ENCODE assay signal across 8 cellular contexts in genomic region chr1:32241011-32241763, GRCh38. TPM values are rescaled to one million over a fixed set of nuclear protein-coding genes. Genes with fewer than 3 reads are reported as not detected.
A peak's percentile ranks its signal among the peaks of the same experiment; 100 is the strongest.
DNase-seq lines count a peak whose midpoint lies in the region; ATAC-seq, FAIRE-seq and TF ChIP-seq lines count a peak whose summit lies in the region.

No MANE protein-coding gene starts in this region.

- no TSS peak for BruUV-seq in mammary epithelial cell (replicated peaks; lab: Mats Ljungman, UMichigan)

- H3K27me3 ChIP-seq in DOHH2 (ENCODE audit: control insufficient read depth, low read length) (no peaks in the 10 kb centered on the region; the same call in 1 of the 2 replicates), mammary epithelial cell (ENCODE audit: insufficient read depth, low read length) (no peaks in the 10 kb centered on the region), keratinocyte (ENCODE audit: control insufficient read depth, extremely low read depth, insufficient read depth, low read length) (no peaks in the 10 kb centered on the region), skeletal muscle satellite cell (ENCODE audit: control insufficient read depth, insufficient read depth, low read length) (no peaks in the 10 kb centered on the region)

- H4K20me1 ChIP-seq in DOHH2 (ENCODE audit: control insufficient read depth, insufficient read depth, low read depth, low read length) (no peaks in the 10 kb centered on the region), mammary epithelial cell (ENCODE audit: insufficient read depth, low read length) (no peaks in the 10 kb centered on the region), keratinocyte (ENCODE audit: control insufficient read depth, extremely low read depth, insufficient read depth, low read length) (no peaks in the 10 kb centered on the region)

- H3K36me3 ChIP-seq in DOHH2 (ENCODE audit: control insufficient read depth, low read length) (peaks cover under 1% of the 10 kb centered on the region; the same call in 1 of the 2 replicates), mammary epithelial cell (ENCODE audit: insufficient read depth, low read length) (no peaks in the 10 kb centered on the region), keratinocyte (ENCODE audit: control insufficient read depth in 2 of 2, extremely low read depth in 1 of 2, insufficient read depth in 2 of 2, low read length in 2 of 2) (no peaks in the 10 kb centered on the region), skeletal muscle satellite cell (ENCODE audit: insufficient read depth, low read length) (no peaks in the 10 kb centered on the region)

- H3K27ac ChIP-seq in DOHH2 (ENCODE audit: low read depth, low read length) (no peak overlapping the region), mammary epithelial cell (ENCODE audit: insufficient read depth, low read depth, low read length) (no peak overlapping the region), keratinocyte (ENCODE audit: control insufficient read depth, insufficient read depth, low read length) (peak overlapping the region; percentile 14)

- peak overlapping the region; percentile 77 for H3K4me3 ChIP-seq in DOHH2 (ENCODE audit: low read length)
- peak overlapping the region; percentile 42 to 57 (median 57) for H3K4me3 ChIP-seq in mammary epithelial cell (replicated peaks in 1 of 3; ENCODE audit: insufficient read depth in 1 of 3, low read depth in 2 of 3, low read length in 3 of 3)
- peak overlapping the region; percentile 27 to 77 (median 56) for H3K4me3 ChIP-seq in keratinocyte (ENCODE audit: control insufficient read depth in 2 of 3, extremely low read depth in 1 of 3, insufficient read depth in 2 of 3, low read depth in 1 of 3, low read length in 3 of 3)
- peak overlapping the region; percentile 68 for H3K4me3 ChIP-seq in skeletal muscle satellite cell (ENCODE audit: low read length)

- H3K9ac ChIP-seq in mammary epithelial cell (ENCODE audit: insufficient read depth, low read length) (no peak overlapping the region), keratinocyte (ENCODE audit: control insufficient read depth, extremely low read depth, insufficient read depth, low read length) (peak overlapping the region; percentile 45), skeletal muscle satellite cell (ENCODE audit: low read depth, low read length) (peak overlapping the region; percentile 56)

- ATAC-seq in HG02588 (IDR thresholded peaks at IDR 0.05; ENCODE audit: unreplicated experiment), result peak; percentile 45

- intact Hi-C loops in mammary epithelial cell (cut with micrococcal nuclease), result no loop called here

- H3K4me2 ChIP-seq in DOHH2 (ENCODE audit: low read length), result peak overlapping the region; percentile 91
- H3K4me2 ChIP-seq in mammary epithelial cell (ENCODE audit: insufficient read depth, low read depth, low read length), result peak overlapping the region; percentile 99
- peak overlapping the region; percentile 92 for H3K4me2 ChIP-seq in keratinocyte (ENCODE audit: control insufficient read depth, extremely low read depth, insufficient read depth, low read depth, low read length)
- H3K4me2 ChIP-seq in skeletal muscle satellite cell (ENCODE audit: low read length), result peak overlapping the region; percentile 94

- dilution Hi-C loops in mammary epithelial cell (cut with HindIII; ENCODE audit: low sequenced_read_pairs) (no loop called here), keratinocyte (cut with MboI; ENCODE audit: extremely low pct_ligation_motif_present, low sequenced_read_pairs) (no loop called here)

- DNase-seq in RPMI8226 (peak; percentile 74), mammary epithelial cell (no peak), keratinocyte (ENCODE audit: low read depth, low spot score) (no peak), kidney glomerular epithelial cell (lab: John Stamatoyannopoulos, UW) (no peak), SKM-1 (lab: John Stamatoyannopoulos, UW; ENCODE audit: unreplicated experiment) (no peak)

- H3K79me2 ChIP-seq in DOHH2 (ENCODE audit: control insufficient read depth, low read length) (no peaks in the 10 kb centered on the region), mammary epithelial cell (ENCODE audit: insufficient read depth, low read length) (no peaks in the 10 kb centered on the region), keratinocyte (ENCODE audit: control insufficient read depth, insufficient read depth, low read length) (no peaks in the 10 kb centered on the region)

- no peaks in the 10 kb centered on the region for H3K9me3 ChIP-seq in DOHH2 (ENCODE audit: control insufficient read depth, insufficient read depth, low read length)
- H3K9me3 ChIP-seq in mammary epithelial cell (replicated peaks; ENCODE audit: insufficient read depth, low read length), result no peaks in the 10 kb centered on the region
- H3K9me3 ChIP-seq in keratinocyte (ENCODE audit: control insufficient read depth, low read depth, low read length), result no peaks in the 10 kb centered on the region
- no peaks in the 10 kb centered on the region for H3K9me3 ChIP-seq in skeletal muscle satellite cell (replicated peaks; ENCODE audit: low read length)

- H3K9me1 ChIP-seq in keratinocyte (ENCODE audit: control insufficient read depth, extremely low read depth, insufficient read depth, low read length), result peaks cover 2% of the 10 kb centered on the region

- CTCF ChIA-PET in mammary epithelial cell (lab: Charles Lee; ENCODE audit: low non-redundant PET), result interaction anchor here (0.6 kb wide), 1 partner anchor 24 kb away, joined by 3 read pairs; no protein-coding TSS in a partner anchor

- in situ Hi-C loops in mammary epithelial cell (cut with MboI; ENCODE audit: low sequenced_read_pairs in 2 of 2), result no loop called here

- H3F3A ChIP-seq in DOHH2 (ENCODE audit: control insufficient read depth, insufficient read depth), result peaks cover 9% of the 10 kb centered on the region; the same call in 1 of the 2 replicates

- H2AFZ ChIP-seq in mammary epithelial cell (ENCODE audit: low read depth, low read length) (peak overlapping the region; percentile 98), keratinocyte (ENCODE audit: control insufficient read depth, low read length) (peak overlapping the region; percentile 85)

- no peak for FAIRE-seq in keratinocyte (lab: Jason Lieb, UNC)

- WGBS in mammary epithelial cell (ENCODE audit: low coverage, missing lambda C conversion rate), result 10% methylated on average over 13 of the region's 54 CpGs

- TF ChIP-seq CTCF in DOHH2 (IDR thresholded peaks at IDR 0.05; ENCODE audit: low read depth, low read length, poor library complexity, severe bottlenecking) (peak; percentile 24), mammary epithelial cell (conservative IDR thresholded peaks at IDR 0.05 in 1 of 2, IDR thresholded peaks at IDR 0.05 in 1 of 2; ENCODE audit: extremely low read depth in 1 of 2, insufficient read depth in 1 of 2, low read depth in 1 of 2, low read length in 2 of 2) (peak in 1 of 2 donors; percentile 8), keratinocyte (optimal IDR thresholded peaks at IDR 0.05 in 1 of 3, IDR thresholded peaks at IDR 0.05 in 1 of 3, conservative IDR thresholded peaks at IDR 0.05 in 1 of 3; ENCODE audit: extremely low read depth in 1 of 3, insufficient read depth in 2 of 3, low read length in 3 of 3) (peak in 1 of 3 experiments; percentile 12)

- H3K4me1 ChIP-seq in DOHH2 (ENCODE audit: control insufficient read depth, low read length) (peaks cover 34% of the 10 kb centered on the region), mammary epithelial cell (ENCODE audit: insufficient read depth, low read length) (peaks cover 27% of the 10 kb centered on the region), keratinocyte (ENCODE audit: control insufficient read depth, extremely low read depth, insufficient read depth, low read length) (peaks cover 19% of the 10 kb centered on the region), skeletal muscle satellite cell (ENCODE audit: control insufficient read depth, insufficient read depth, low read length) (peaks cover 29% of the 10 kb centered on the region)

- H3K9me2 ChIP-seq in DOHH2 (replicated peaks; ENCODE audit: control insufficient read depth, low read length), result no peaks in the 10 kb centered on the region

RNA-seq across cellular contexts. Expression of gene FAM167B, which starts 5.8 kb away (rescaled TPM):
- under 1 TPM in 1 of 2 donors, not detected in 1; 0.17 TPM for total RNA-seq in mammary epithelial cell
- polyA plus RNA-seq in mammary epithelial cell (0.10 TPM), keratinocyte (0.06 to 0.07 TPM in 2 of 3 replicates, not detected in the other)
- polyA minus RNA-seq in mammary epithelial cell (not detected), keratinocyte (not detected in 3 replicates)
- not detected for polyA plus RNA-seq in keratinocyte (2011; ENCODE audit: low read depth)
- not detected in 2 replicates for polyA plus RNA-seq in keratinocyte (2011; cell fraction: cytosol; rRNA removed)
- polyA plus RNA-seq in keratinocyte (2011; cell fraction: nucleus; rRNA removed), result not detected in 2 replicates
- polyA plus RNA-seq in keratinocyte (2012; ENCODE audit: low replicate concordance), result not detected in 2 replicates
- not detected for polyA minus RNA-seq in keratinocyte (2011; cell fraction: cytosol; rRNA and poly(A)+ RNA removed)
- not detected in 2 replicates for polyA minus RNA-seq in keratinocyte (2011; cell fraction: nucleus; rRNA and poly(A)+ RNA removed)
- total RNA-seq in skeletal muscle satellite cell (2012; rRNA removed), result 0.44 TPM in 1 of 2 replicates, not detected in the other

RNA-seq across cellular contexts. Expression of gene LCK, which starts 9.9 kb away (rescaled TPM):
- under 1 TPM in 1 of 2 donors, not detected in 1; 0.42 TPM for total RNA-seq in mammary epithelial cell
- 0.23 TPM for polyA plus RNA-seq in mammary epithelial cell
- 0.88 TPM for polyA minus RNA-seq in mammary epithelial cell
- polyA plus RNA-seq in keratinocyte, result 0.10 to 0.31 TPM (median 0.16 TPM) in 3 replicates
- polyA plus RNA-seq in keratinocyte (2011; ENCODE audit: low read depth), result not detected
- polyA plus RNA-seq in keratinocyte (2011; cell fraction: cytosol; rRNA removed), result 0.02 and 0.08 TPM in 2 replicates
- polyA plus RNA-seq in keratinocyte (2011; cell fraction: nucleus; rRNA removed), result 0.07 TPM in 1 of 2 replicates, not detected in the other
- 0.46 TPM in 1 of 2 replicates, not detected in the other for polyA plus RNA-seq in keratinocyte (2012; ENCODE audit: low replicate concordance)
- 0.26 to 1.5 TPM (median 0.85 TPM) in 3 replicates for polyA minus RNA-seq in keratinocyte
- polyA minus RNA-seq in keratinocyte (2011; cell fraction: cytosol; rRNA and poly(A)+ RNA removed), result not detected
- not detected in 2 replicates for polyA minus RNA-seq in keratinocyte (2011; cell fraction: nucleus; rRNA and poly(A)+ RNA removed)
- total RNA-seq in skeletal muscle satellite cell (2012; rRNA removed), result not detected in 2 replicates

RNA-seq across cellular contexts. Expression of gene EIF3I, which starts 19.0 kb away (rescaled TPM):
- total RNA-seq in mammary epithelial cell, result 100 to 1,000 TPM; 230 to 277 TPM
- polyA plus RNA-seq in mammary epithelial cell, result 643 TPM
- 531 TPM for polyA minus RNA-seq in mammary epithelial cell
- polyA plus RNA-seq in keratinocyte, result 319 to 655 TPM (median 388 TPM) in 3 replicates
- polyA plus RNA-seq in keratinocyte (2011; ENCODE audit: low read depth), result 987 TPM
- 458 and 512 TPM in 2 replicates for polyA plus RNA-seq in keratinocyte (2011; cell fraction: cytosol; rRNA removed)
- polyA plus RNA-seq in keratinocyte (2011; cell fraction: nucleus; rRNA removed), result 198 and 213 TPM in 2 replicates
- 223 and 320 TPM in 2 replicates for polyA plus RNA-seq in keratinocyte (2012; ENCODE audit: low replicate concordance)
- polyA minus RNA-seq in keratinocyte, result 431 to 641 TPM (median 535 TPM) in 3 replicates
- polyA minus RNA-seq in keratinocyte (2011; cell fraction: cytosol; rRNA and poly(A)+ RNA removed), result 186 TPM
- 82.8 and 99.2 TPM in 2 replicates for polyA minus RNA-seq in keratinocyte (2011; cell fraction: nucleus; rRNA and poly(A)+ RNA removed)
- 348 and 369 TPM in 2 replicates for total RNA-seq in skeletal muscle satellite cell (2012; rRNA removed)

RNA-seq across cellular contexts. Expression of gene TMEM234, which starts 19.0 kb away (rescaled TPM):
- total RNA-seq in mammary epithelial cell, result 10 to 100 TPM; 18.2 to 24.4 TPM
- polyA plus RNA-seq in mammary epithelial cell (16.2 TPM), keratinocyte (14.4 to 20.1 TPM (median 16.9 TPM) in 3 replicates)
- polyA minus RNA-seq in mammary epithelial cell (24.5 TPM), keratinocyte (15.2 to 20.5 TPM (median 19.9 TPM) in 3 replicates)
- polyA plus RNA-seq in keratinocyte (2011; ENCODE audit: low read depth), result 5.4 TPM
- 10.2 and 12.5 TPM in 2 replicates for polyA plus RNA-seq in keratinocyte (2011; cell fraction: cytosol; rRNA removed)
- 49.0 and 52.4 TPM in 2 replicates for polyA plus RNA-seq in keratinocyte (2011; cell fraction: nucleus; rRNA removed)
- polyA plus RNA-seq in keratinocyte (2012; ENCODE audit: low replicate concordance), result 8.1 and 16.7 TPM in 2 replicates
- polyA minus RNA-seq in keratinocyte (2011; cell fraction: cytosol; rRNA and poly(A)+ RNA removed), result 4.2 TPM
- 16.4 and 17.4 TPM in 2 replicates for polyA minus RNA-seq in keratinocyte (2011; cell fraction: nucleus; rRNA and poly(A)+ RNA removed)
- 12.7 and 18.1 TPM in 2 replicates for total RNA-seq in skeletal muscle satellite cell (2012; rRNA removed)

RNA-seq across cellular contexts. Expression of gene DCDC2B, which starts 32.3 kb away (rescaled TPM):
- total RNA-seq in mammary epithelial cell, result not detected
- polyA plus RNA-seq in mammary epithelial cell (not detected), keratinocyte (not detected in 3 replicates)
- polyA minus RNA-seq in mammary epithelial cell (not detected), keratinocyte (not detected in 3 replicates)
- not detected for polyA plus RNA-seq in keratinocyte (2011; ENCODE audit: low read depth)
- not detected in 2 replicates for polyA plus RNA-seq in keratinocyte (2011; cell fraction: cytosol; rRNA removed)
- not detected in 2 replicates for polyA plus RNA-seq in keratinocyte (2011; cell fraction: nucleus; rRNA removed)
- polyA plus RNA-seq in keratinocyte (2012; ENCODE audit: low replicate concordance), result not detected in 2 replicates
- not detected for polyA minus RNA-seq in keratinocyte (2011; cell fraction: cytosol; rRNA and poly(A)+ RNA removed)
- polyA minus RNA-seq in keratinocyte (2011; cell fraction: nucleus; rRNA and poly(A)+ RNA removed), result not detected in 2 replicates
- total RNA-seq in skeletal muscle satellite cell (2012; rRNA removed), result not detected in 2 replicates
